ENCODE assay signal across 20 cellular contexts in genomic region chr2:232436381-232437129, GRCh38. TPM values are rescaled to one million over a fixed set of nuclear protein-coding genes. Genes with fewer than 3 reads are reported as not detected.
DNase-seq lines count a peak whose midpoint lies in the region; ATAC-seq and TF ChIP-seq lines count a peak whose summit lies in the region.
"Had no signal": no experiment of that assay in that cellular context is flagged by ENCODE, and none has a peak within 500 bp of the region (broad histone marks: within the 10 kb centered on the region; RNA-seq: fewer than 3 reads in every experiment).

No MANE protein-coding gene starts in this region.

- intact Hi-C loops in colonic mucosa (cut with DNase I): loop anchor here (5.0 kb wide), 2 partner anchors 69 to 529 kb away; no protein-coding TSS in a partner anchor

- no peak overlapping the region for H4K5ac ChIP-seq in mesendoderm (ENCODE audit: low read length)

- H3K36me3 ChIP-seq in H7 (replicated peaks; ENCODE audit: control insufficient read depth, insufficient read depth, low read length) (no peaks in the 10 kb centered on the region), colonic mucosa (no peaks in the 10 kb centered on the region), mesendoderm (ENCODE audit: control insufficient read depth, insufficient read depth, low read length) (no peaks in the 10 kb centered on the region)

- H3K4me1 ChIP-seq in colonic mucosa (no peaks in the 10 kb centered on the region), mesendoderm (ENCODE audit: control insufficient read depth, low read depth, low read length) (no peaks in the 10 kb centered on the region)

- no peak overlapping the region for H2BK15ac ChIP-seq in mesendoderm (replicated peaks; ENCODE audit: low read depth)

- H3K27ac ChIP-seq in colonic mucosa (no peak overlapping the region), mesendoderm (ENCODE audit: low read depth, low read length) (no peak overlapping the region)
- H3K27ac ChIP-seq: SK-N-MC had no signal

- TF ChIP-seq CTCF in colonic mucosa (IDR thresholded peaks at IDR 0.05): no peak

- H3K4me3 ChIP-seq in H7 (ENCODE audit: insufficient read depth, low read depth, low read length): no peak overlapping the region
- no peak overlapping the region for H3K4me3 ChIP-seq in colonic mucosa
- H3K4me3 ChIP-seq in mesendoderm (ENCODE audit: low read length): no peak overlapping the region
- H3K4me3 ChIP-seq: SK-N-MC had no signal

- no peak overlapping the region for H3K18ac ChIP-seq in mesendoderm (ENCODE audit: low read length)

- no peak overlapping the region for H3K4ac ChIP-seq in mesendoderm (ENCODE audit: low read depth, low read length)

- no peaks in the 10 kb centered on the region for H3K79me1 ChIP-seq in mesendoderm (ENCODE audit: low read length)

- DNase-seq in AG20443 (ENCODE audit: low spot score) (peak; percentile 23), H7 (peak; percentile 83), colonic mucosa (peak; percentile 15), mesendoderm (peak; percentile 45), NCI-H128 (lab: John Stamatoyannopoulos, UW; ENCODE audit: unreplicated experiment) (no peak)
- DNase-seq: Calu3; CD4-positive, CD25-positive, alpha-beta regulatory T cell; DMS79 treated with DMSO at 0.1 percent for 48 hours; GDM1; GOT3; MV-4-11; NCI-H1436; NCI-H2081 treated with DMSO at 0.1 percent for 48 hours; NCI-H2227 treated with DMSO at 0.1 percent for 48 hours; NCI-H526 had no signal

- H2BK5ac ChIP-seq in mesendoderm (ENCODE audit: low read length): no peak overlapping the region

- ATAC-seq in GM18870 (IDR thresholded peaks at IDR 0.05; ENCODE audit: unreplicated experiment) (no peak), HG02973 (IDR thresholded peaks at IDR 0.05; ENCODE audit: unreplicated experiment) (no peak)

- H3K79me2 ChIP-seq in mesendoderm (ENCODE audit: control insufficient read depth, insufficient read depth, low read length): no peaks in the 10 kb centered on the region

- WGBS in mesendoderm (ENCODE audit: extremely low coverage, insufficient coverage, low lambda C conversion rate): no CpG with 5 or more reads among the region's 15 CpGs

- H2AK5ac ChIP-seq in mesendoderm (ENCODE audit: low read length): no peak overlapping the region

- no peak overlapping the region for H3K4me2 ChIP-seq in mesendoderm (ENCODE audit: low read length)

- H3K23ac ChIP-seq in mesendoderm (ENCODE audit: low read length): no peak overlapping the region

- H2BK120ac ChIP-seq in mesendoderm (ENCODE audit: low read depth, low read length): no peak overlapping the region

- H3K9ac ChIP-seq in colonic mucosa (ENCODE audit: low read depth in 2 of 2, low read length in 2 of 2): no peak overlapping the region
- no peak overlapping the region for H3K9ac ChIP-seq in mesendoderm (ENCODE audit: low read length)

- H3K27me3 ChIP-seq in H7 (ENCODE audit: control insufficient read depth, insufficient read depth, low read length) (no peaks in the 10 kb centered on the region), colonic mucosa (no peaks in the 10 kb centered on the region), mesendoderm (ENCODE audit: insufficient read depth, low read length, poor library complexity) (no peaks in the 10 kb centered on the region)

- H3K9me3 ChIP-seq in colonic mucosa: no peaks in the 10 kb centered on the region

- no peak overlapping the region for H4K8ac ChIP-seq in mesendoderm (ENCODE audit: low read depth, low read length)

- no peak overlapping the region for H3K56ac ChIP-seq in mesendoderm (ENCODE audit: low read length)

RNA-seq across cellular contexts. Expression of gene ALPI, which starts 19.4 kb away (rescaled TPM):
- 0.10 TPM in 1 of 2 replicates, not detected in the other for total RNA-seq in H7 (2014; rRNA removed; shearing (Covaris generic))
- total RNA-seq in colonic mucosa: 10 to 100 TPM in 1 of 2 donors, 1 to 10 TPM in 1; 9.4 to 27.1 TPM
- not detected for polyA plus RNA-seq in mesendoderm (2013, experiment 1 of 2)
- polyA plus RNA-seq in mesendoderm (2013, experiment 2 of 2): not detected
- total RNA-seq: Calu3; CD4-positive, CD25-positive, alpha-beta regulatory T cell; LHCN-M2 had no signal
- polyA plus RNA-seq: CD4-positive, CD25-positive, alpha-beta regulatory T cell; IgD-negative memory B cell had no signal

RNA-seq across cellular contexts. Expression of gene ALPG, which starts 29.9 kb away (rescaled TPM):
- 0.21 and 0.89 TPM in 2 replicates for total RNA-seq in H7 (2014; rRNA removed; shearing (Covaris generic))
- 1 to 10 TPM; 1.7 to 3.3 TPM for total RNA-seq in colonic mucosa
- 0.03 TPM for polyA plus RNA-seq in mesendoderm (2013, experiment 1 of 2)
- polyA plus RNA-seq in mesendoderm (2013, experiment 2 of 2): 0.03 TPM
- total RNA-seq: Calu3; CD4-positive, CD25-positive, alpha-beta regulatory T cell; LHCN-M2 had no signal
- polyA plus RNA-seq: CD4-positive, CD25-positive, alpha-beta regulatory T cell; IgD-negative memory B cell had no signal

RNA-seq across cellular contexts. Expression of gene ECEL1, which starts 51.1 kb away (rescaled TPM):
- 12.5 and 17.2 TPM in 2 replicates for total RNA-seq in H7 (2014; rRNA removed; shearing (Covaris generic))
- total RNA-seq in colonic mucosa: under 1 TPM; 0.12 to 0.40 TPM
- polyA plus RNA-seq in mesendoderm (2013, experiment 1 of 2): 0.86 TPM
- polyA plus RNA-seq in mesendoderm (2013, experiment 2 of 2): 0.70 TPM
- total RNA-seq: Calu3; CD4-positive, CD25-positive, alpha-beta regulatory T cell; LHCN-M2 had no signal
- polyA plus RNA-seq: CD4-positive, CD25-positive, alpha-beta regulatory T cell; IgD-negative memory B cell had no signal

RNA-seq across cellular contexts. Expression of gene ALPP, which starts 58.0 kb away (rescaled TPM):
- 0.15 and 0.69 TPM in 2 replicates for total RNA-seq in H7 (2014; rRNA removed; shearing (Covaris generic))
- total RNA-seq in colonic mucosa: under 1 TPM; 0.11 to 0.37 TPM
- 0.03 TPM for polyA plus RNA-seq in mesendoderm (2013, experiment 1 of 2)
- polyA plus RNA-seq in mesendoderm (2013, experiment 2 of 2): not detected
- total RNA-seq: Calu3; CD4-positive, CD25-positive, alpha-beta regulatory T cell; LHCN-M2 had no signal
- polyA plus RNA-seq: CD4-positive, CD25-positive, alpha-beta regulatory T cell; IgD-negative memory B cell had no signal
